Comparison of ENCODE assay signal across 21 cellular contexts in genomic region chr7:127534636-127535035, GRCh38. TPM values are rescaled to one million over a fixed set of nuclear protein-coding genes. Genes with fewer than 3 reads are reported as not detected.
DNase-seq lines count a peak whose midpoint lies in the region; ATAC-seq, FAIRE-seq and TF ChIP-seq lines count a peak whose summit lies in the region.
"Had no signal": no experiment of that assay in that cellular context is flagged by ENCODE, and none has a peak within 500 bp of the region (broad histone marks: within the 10 kb centered on the region; RNA-seq: fewer than 3 reads in every experiment).

No MANE protein-coding gene starts in this region.

- no peak overlapping the region for H3K4me3 Mint-ChIP-seq in Calu3 (ENCODE audit: low read depth, unreplicated experiment)
- H3K4me3 Mint-ChIP-seq: CD14-positive monocyte; CD4-positive, alpha-beta memory T cell had no signal

- H3K9ac ChIP-seq in SK-N-SH (no peak overlapping the region), kidney (ENCODE audit: low read length in 2 of 2) (no peak overlapping the region)
- H3K9ac ChIP-seq: BLaER1 had no signal

- H3K36me3 Mint-ChIP-seq in Calu3 (ENCODE audit: insufficient read depth, unreplicated experiment) = no peaks in the 10 kb centered on the region
- H3K36me3 Mint-ChIP-seq: CD14-positive monocyte; CD4-positive, alpha-beta memory T cell had no signal

- no peak for TF ChIP-seq CTCF in SK-N-SH (IDR thresholded peaks at IDR 0.05)
- TF ChIP-seq CTCF in bronchial epithelial cell (IDR thresholded peaks at IDR 0.05; ENCODE audit: insufficient read depth, low read length, severe bottlenecking) = no peak
- no peak for TF ChIP-seq CTCF in kidney (IDR thresholded peaks at IDR 0.05; ENCODE audit: borderline replicate concordance, extremely low read depth, insufficient read depth)
- no peak for TF ChIP-seq CTCF in Calu3 (IDR thresholded peaks at IDR 0.05; ENCODE audit: unreplicated experiment)

- no peaks in the 10 kb centered on the region for H3K79me2 ChIP-seq in SK-N-SH (ENCODE audit: insufficient read depth)

- WGBS in SK-N-SH (ENCODE audit: low lambda C conversion rate) = 32% methylated on average over 5 of the region's 5 CpGs

- no peaks in the 10 kb centered on the region for H3K4me1 Mint-ChIP-seq in Calu3 (ENCODE audit: low read depth, unreplicated experiment)

- TF ChIP-seq EP300 in SK-N-SH (IDR thresholded peaks at IDR 0.05; ENCODE audit: borderline replicate concordance in 1 of 2, low read depth in 1 of 2, low read length in 1 of 2) = no peak

- no TSS peak for BruUV-seq in Calu3 (replicated peaks; lab: Mats Ljungman, UMichigan)

- TF ChIP-seq RAD21 in SK-N-SH (IDR thresholded peaks at IDR 0.05; ENCODE audit: low read length) = no peak

- H3K4me3 ChIP-seq in SK-N-SH (ENCODE audit: low read depth in 2 of 2, low read length in 1 of 2) (no peak overlapping the region), bronchial epithelial cell (ENCODE audit: low read depth, low read length) (no peak overlapping the region), kidney (ENCODE audit: low read length in 2 of 2) (no peak overlapping the region)
- H3K4me3 ChIP-seq: A549, BLaER1 had no signal

- POLR2A ChIA-PET in SK-N-SH (lab: Yijun Ruan, JAX) = no interaction called here

- CTCF ChIA-PET in SK-N-SH (lab: Yijun Ruan, JAX) = interaction anchor here (0.8 to 2.5 kb wide), 5 partner anchors 16 to 674 kb away, joined by 3 to 6 read pairs (median 3); no protein-coding TSS in a partner anchor
- CTCF ChIA-PET in Calu3 (lab: Charles Lee) = interaction anchor here (0.6 kb wide), 1 partner anchor 838 kb away, joined by 3 read pairs; no protein-coding TSS in a partner anchor

- intact Hi-C loops in kidney (cut with DNase I) (no loop called here), Calu3 (cut with micrococcal nuclease; ENCODE audit: unreplicated experiment) (no loop called here)

- H3K27me3 Mint-ChIP-seq in Calu3 (ENCODE audit: unreplicated experiment) = peaks cover 74% of the 10 kb centered on the region

- no peaks in the 10 kb centered on the region for H3K36me3 ChIP-seq in SK-N-SH (replicated peaks in 1 of 2; ENCODE audit: control insufficient read depth in 1 of 2, insufficient read depth in 2 of 2, low read length in 1 of 2)
- no peaks in the 10 kb centered on the region for H3K36me3 ChIP-seq in bronchial epithelial cell (ENCODE audit: control insufficient read depth, insufficient read depth, low read length)
- no peaks in the 10 kb centered on the region for H3K36me3 ChIP-seq in kidney (ENCODE audit: control insufficient read depth in 1 of 2, insufficient read depth in 2 of 2, low read length in 2 of 2)
- H3K36me3 ChIP-seq: BLaER1 had no signal

- peaks cover 16% of the 10 kb centered on the region; the same call in 1 of the 2 replicates for H3K27me3 ChIP-seq in SK-N-SH (ENCODE audit: insufficient read depth)
- peaks cover 5% of the 10 kb centered on the region for H3K27me3 ChIP-seq in bronchial epithelial cell (ENCODE audit: control insufficient read depth, insufficient read depth, low read length)
- H3K27me3 ChIP-seq: BLaER1 had no signal

- no peak overlapping the region for H3K27ac Mint-ChIP-seq in Calu3 (ENCODE audit: unreplicated experiment)
- H3K27ac Mint-ChIP-seq: CD14-positive monocyte; CD4-positive, alpha-beta memory T cell had no signal

- no peak overlapping the region for H2AFZ ChIP-seq in SK-N-SH (ENCODE audit: low read depth)

- H3K27ac ChIP-seq in SK-N-SH (ENCODE audit: low read depth in 2 of 2, low read length in 1 of 2) (no peak overlapping the region), kidney (ENCODE audit: low read depth in 2 of 2, low read length in 2 of 2) (no peak overlapping the region)
- H3K27ac ChIP-seq: 22Rv1, A549, BLaER1 had no signal

- no peak overlapping the region for H3K4me2 ChIP-seq in SK-N-SH
- H3K4me2 ChIP-seq: A549, BLaER1 had no signal

- H4K20me1 ChIP-seq in SK-N-SH (ENCODE audit: insufficient read depth) = no peaks in the 10 kb centered on the region
- H4K20me1 ChIP-seq: BLaER1 had no signal

- H3K9me3 ChIP-seq in SK-N-SH (0 out of 2 replicates have a peak, but pooled peaks cover 4% of the 10 kb centered on the region), kidney (ENCODE audit: control insufficient read depth in 1 of 2, low read length in 2 of 2) (no peaks in the 10 kb centered on the region)
- H3K9me3 ChIP-seq: A549 had no signal

- no peaks in the 10 kb centered on the region for H3K9me2 ChIP-seq in SK-N-SH

- H3K4me1 ChIP-seq in SK-N-SH (ENCODE audit: control insufficient read depth in 1 of 2, insufficient read depth in 2 of 2, low read depth in 1 of 2, low read length in 1 of 2) (peaks cover 0 to 4% of the 10 kb centered on the region in 2 experiments; a peak in 1 of 4 replicates), kidney (ENCODE audit: control insufficient read depth in 1 of 2, insufficient read depth in 1 of 2, low read depth in 1 of 2, low read length in 2 of 2) (no peaks in the 10 kb centered on the region)
- H3K4me1 ChIP-seq: A549, BLaER1 had no signal

- DNase-seq in SK-N-SH (no peak), bronchial epithelial cell (ENCODE audit: low read depth) (no peak), kidney (peak; percentile 35), Calu3 (no peak)
- DNase-seq: CD4-positive, alpha-beta memory T cell; DMS 273 treated with DMSO at 0.1 percent for 48 hours; DMS53; DND-41; GOT3; HCEC 1CT; Kasumi-1; KG1 had no signal

- no peaks in the 10 kb centered on the region for H3F3A ChIP-seq in SK-N-SH (replicated peaks; ENCODE audit: insufficient read depth)

- FAIRE-seq in bronchial epithelial cell (lab: Jason Lieb, UNC) = peak; percentile 76
- no peak for FAIRE-seq in kidney (lab: Jason Lieb, UNC)
- FAIRE-seq: A549, G401.6, GM12892 had no signal

- ATAC-seq in SK-N-SH treated with all-trans-retinoic acid at 6 μM for 48 hours (no peak), HG02623 (IDR thresholded peaks at IDR 0.05; ENCODE audit: unreplicated experiment) (no peak), GM18861 (IDR thresholded peaks at IDR 0.05; ENCODE audit: unreplicated experiment) (no peak)
- ATAC-seq: A549 had no signal

- no peaks in the 10 kb centered on the region for H3K9me3 Mint-ChIP-seq in Calu3 (ENCODE audit: low read depth, unreplicated experiment)

TF ChIP-seq in SK-N-SH, 30 proteins besides CTCF, POLR2A, EP300 and RAD21:
- TF ChIP-seq MAX (IDR thresholded peaks at IDR 0.05; ENCODE audit: low read depth) (no peak), TCF12 (IDR thresholded peaks at IDR 0.05) (peak; percentile 31; the same call in 1 of the 2 replicates)

TF ChIP-seq in SK-N-SH treated with all-trans-retinoic acid at 6 μM for 48 hours, 23 proteins besides CTCF, POLR2A, EP300 and RAD21 (continues in another document):
- no peak for TF ChIP-seq ZC3H10 (CRISPR knock-in tag; IDR thresholded peaks at IDR 0.05)
- TF ChIP-seq TCF4 (CRISPR knock-in tag; IDR thresholded peaks at IDR 0.05; ENCODE audit: borderline replicate concordance) = no peak
- no peak for TF ChIP-seq ESRRG (CRISPR knock-in tag; IDR thresholded peaks at IDR 0.05)
- TF ChIP-seq BACH2 (CRISPR knock-in tag; IDR thresholded peaks at IDR 0.05; ENCODE audit: borderline replicate concordance) = no peak
- no peak for TF ChIP-seq ZNF8 (CRISPR knock-in tag; IDR thresholded peaks at IDR 0.05)
- TF ChIP-seq, protein P1, sequence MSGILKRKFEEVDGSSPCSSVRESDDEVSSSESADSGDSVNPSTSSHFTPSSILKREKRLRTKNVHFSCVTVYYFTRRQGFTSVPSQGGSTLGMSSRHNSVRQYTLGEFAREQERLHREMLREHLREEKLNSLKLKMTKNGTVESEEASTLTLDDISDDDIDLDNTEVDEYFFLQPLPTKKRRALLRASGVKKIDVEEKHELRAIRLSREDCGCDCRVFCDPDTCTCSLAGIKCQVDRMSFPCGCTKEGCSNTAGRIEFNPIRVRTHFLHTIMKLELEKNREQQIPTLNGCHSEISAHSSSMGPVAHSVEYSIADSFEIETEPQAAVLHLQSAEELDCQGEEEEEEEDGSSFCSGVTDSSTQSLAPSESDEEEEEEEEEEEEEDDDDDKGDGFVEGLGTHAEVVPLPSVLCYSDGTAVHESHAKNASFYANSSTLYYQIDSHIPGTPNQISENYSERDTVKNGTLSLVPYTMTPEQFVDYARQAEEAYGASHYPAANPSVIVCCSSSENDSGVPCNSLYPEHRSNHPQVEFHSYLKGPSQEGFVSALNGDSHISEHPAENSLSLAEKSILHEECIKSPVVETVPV (CRISPR knock-in tag; IDR thresholded peaks at IDR 0.05) = no peak
- TF ChIP-seq ZNF70 (CRISPR knock-in tag; IDR thresholded peaks at IDR 0.05) = no peak

RNA-seq across cellular contexts. Expression of gene GCC1, which starts 50.8 kb away (rescaled TPM):
- 8.4 and 10.3 TPM in 2 replicates for polyA plus RNA-seq in SK-N-SH (2012; rRNA removed)
- polyA plus RNA-seq in SK-N-SH (2012; cell fraction: cytosol; rRNA removed) = 8.2 and 9.4 TPM in 2 replicates
- polyA plus RNA-seq in SK-N-SH (2012; cell fraction: nucleus; rRNA removed) = 6.7 and 8.0 TPM in 2 replicates
- 69.0 and 72.8 TPM in 2 replicates for total RNA-seq in bronchial epithelial cell
- total RNA-seq in kidney = 16.7 TPM
- 6.9 TPM for polyA plus RNA-seq in kidney (ENCODE audit: insufficient read depth, low read depth, low replicate concordance)
- 22.0 and 22.5 TPM in 2 replicates for total RNA-seq in Calu3 (2022)

RNA-seq across cellular contexts. Expression of gene ARF5, which starts 53.6 kb away (rescaled TPM):
- polyA plus RNA-seq in SK-N-SH (2012; rRNA removed) (466 and 562 TPM in 2 replicates), kidney (ENCODE audit: insufficient read depth, low read depth, low replicate concordance) (223 TPM)
- polyA plus RNA-seq in SK-N-SH (2012; cell fraction: cytosol; rRNA removed) = 342 and 432 TPM in 2 replicates
- polyA plus RNA-seq in SK-N-SH (2012; cell fraction: nucleus; rRNA removed) = 291 and 294 TPM in 2 replicates
- total RNA-seq in bronchial epithelial cell (207 and 237 TPM in 2 replicates), kidney (132 TPM), Calu3 (2022) (102 and 105 TPM in 2 replicates)

RNA-seq across cellular contexts. Expression of gene FSCN3, which starts 58.9 kb away (rescaled TPM):
- polyA plus RNA-seq in SK-N-SH (2012; rRNA removed) = 2.4 and 2.5 TPM in 2 replicates
- 3.2 and 4.1 TPM in 2 replicates for polyA plus RNA-seq in SK-N-SH (2012; cell fraction: cytosol; rRNA removed)
- polyA plus RNA-seq in SK-N-SH (2012; cell fraction: nucleus; rRNA removed) = 2.0 and 2.1 TPM in 2 replicates
- 0.79 and 2.8 TPM in 2 replicates for total RNA-seq in bronchial epithelial cell
- total RNA-seq in kidney = 0.57 TPM
- 1.2 TPM for polyA plus RNA-seq in kidney (ENCODE audit: insufficient read depth, low read depth, low replicate concordance)
- total RNA-seq in Calu3 (2022) = 0.56 TPM in 1 of 2 replicates, not detected in the other
